Comparison of ENCODE assay signal across 8 cellular contexts in the genomic region with DNA sequence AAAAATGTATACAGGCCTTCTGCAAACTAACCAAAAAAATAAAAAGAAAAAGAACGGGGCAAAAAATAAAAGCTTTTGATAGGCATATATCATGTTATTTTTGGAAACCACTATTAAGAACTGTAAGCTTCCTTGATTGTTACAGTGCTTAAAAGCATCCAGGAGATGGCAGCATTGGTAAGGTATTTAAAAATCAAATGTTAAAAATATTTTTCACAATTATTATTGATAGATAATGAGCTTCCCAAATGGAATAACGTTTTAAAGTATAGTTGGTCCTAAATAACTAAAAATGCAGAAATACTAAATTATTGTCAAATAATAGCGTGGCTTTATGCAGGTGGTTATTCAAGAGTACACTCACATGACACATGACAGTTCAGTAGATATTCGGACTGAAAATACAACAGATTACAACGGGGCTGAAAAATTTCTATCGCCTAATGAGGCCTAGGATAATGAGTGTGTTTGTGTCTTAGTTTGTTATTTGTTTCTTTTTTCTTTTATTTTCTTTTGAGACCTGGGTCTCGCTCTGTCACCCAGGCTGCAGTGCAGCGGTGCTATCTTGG.
DNase-seq lines count a peak whose midpoint lies in the region; ATAC-seq and TF ChIP-seq lines count a peak whose summit lies in the region.

No MANE protein-coding gene starts in this region.

- TF ChIP-seq POLR2A in breast epithelium (IDR thresholded peaks at IDR 0.05), result no peak
- TF ChIP-seq POLR2A in right lobe of liver (IDR thresholded peaks at IDR 0.05), result no peak

- H3K9me3 ChIP-seq in breast epithelium (peaks cover 12 to 13% of the 10 kb centered on the region in 2 donors), right lobe of liver (no peaks in the 10 kb centered on the region)

- ATAC-seq in right lobe of liver (peak; percentile 49 to 59 (median 56)), GM21447 (IDR thresholded peaks at IDR 0.05; ENCODE audit: unreplicated experiment) (no peak), HG03095 (IDR thresholded peaks at IDR 0.05; ENCODE audit: unreplicated experiment) (no peak)

- H3K27ac ChIP-seq in breast epithelium (no peak overlapping the region), right lobe of liver (peak overlapping the region in 1 of 3 donors; percentile 58)

- H3K36me3 ChIP-seq in breast epithelium (no peaks in the 10 kb centered on the region), right lobe of liver (no peaks in the 10 kb centered on the region)

- intact Hi-C loops in breast epithelium (cut with DNase I; ENCODE audit: low total_unique reads) (no loop called here), right lobe of liver (cut with DNase I) (no loop called here)

- peak; percentile 35 to 72 (median 67) for TF ChIP-seq CTCF in breast epithelium (IDR thresholded peaks at IDR 0.05)
- peak; percentile 72 to 78 (median 75) for TF ChIP-seq CTCF in right lobe of liver (IDR thresholded peaks at IDR 0.05)

- DNase-seq in EH (ENCODE audit: low read depth), result peak; percentile 41
- DNase-seq in NAMALWA (ENCODE audit: low spot score), result peak; percentile 63
- DNase-seq in breast epithelium (ENCODE audit: low spot score in 2 of 2), result no peak
- DNase-seq in right lobe of liver, result no peak
- no peak for DNase-seq in effector CD4-positive, alpha-beta T cell
- no peak for DNase-seq in retina

- WGBS in right lobe of liver (ENCODE audit: insufficient coverage, low coverage, low lambda C conversion rate, missing lambda C conversion rate), result 31% methylated on average over 8 of the region's 8 CpGs

- H3K27me3 ChIP-seq in breast epithelium (no peaks in the 10 kb centered on the region), right lobe of liver (no peaks in the 10 kb centered on the region)

- H3K4me3 ChIP-seq in breast epithelium, result no peak overlapping the region
- H3K4me3 ChIP-seq in right lobe of liver, result no peak overlapping the region

- H3K4me1 ChIP-seq in breast epithelium, result no peaks in the 10 kb centered on the region
- peaks cover 0 to 12% (median 5%) of the 10 kb centered on the region in 4 donors for H3K4me1 ChIP-seq in right lobe of liver

Comparison
In these comparisons a context has a peak if more than half of its experiments do, and no peak if none do; other contexts are left out.
1. DNase-seq: peak in EH (single experiment) and NAMALWA (single experiment); none in breast epithelium (0 of 2), right lobe of liver (0 of 3), effector CD4-positive, alpha-beta T cell (single experiment) and retina (single experiment).
2. ATAC-seq: peak in right lobe of liver (4 of 4); none in GM21447 (single experiment) and HG03095 (single experiment).